ENCODE assay signal across 18 cellular contexts in genomic region chr20:36485286-36485685, GRCh38.
"Had no signal": no experiment of that assay in that cellular context is flagged by ENCODE, and none has a peak within 500 bp of the region (broad histone marks: within the 10 kb centered on the region; RNA-seq: fewer than 3 reads in every experiment).

No MANE protein-coding gene starts in this region.

- H3K9me3 Mint-ChIP-seq: dendritic cell treated with granulocyte-macrophage colony-stimulating factor and Interleukin-4, amounts not matched to agents 40 ng/mL and 50 ng/mL, for 4 days; endodermal cell; naive B cell; nephron had no signal

- H3K27me3 Mint-ChIP-seq: dendritic cell treated with granulocyte-macrophage colony-stimulating factor and Interleukin-4, amounts not matched to agents 40 ng/mL and 50 ng/mL, for 4 days; naive B cell had no signal

- H2AFZ ChIP-seq: hepatocyte, parathyroid adenoma had no signal

- H3K4me1 ChIP-seq: foreskin keratinocyte had no signal

- DNase-seq: endodermal cell; erythroblast; foreskin keratinocyte; head of caudate nucleus; left colon; left ventricle myocardium superior; mesendoderm; naive B cell; sigmoid colon; small intestine; stimulated activated CD4-positive, alpha-beta T cell treated with anti-CD3 and anti-CD28 coated beads, Interleukin-2, amount 100 ng/mL, for 48 hours; stimulated activated naive CD8-positive, alpha-beta T cell treated with anti-CD3 and anti-CD28 coated beads, Interleukin-15, Interleukin-2, amounts not matched to agents 100 U/mL and 50 U/mL, for 24 hours; transverse colon had no signal

- H3K4me3 Mint-ChIP-seq: dendritic cell treated with granulocyte-macrophage colony-stimulating factor and Interleukin-4, amounts not matched to agents 40 ng/mL and 50 ng/mL, for 4 days; endodermal cell; naive B cell; nephron had no signal

- H3K9me3 ChIP-seq: sigmoid colon, transverse colon had no signal

- H3K36me3 ChIP-seq: sigmoid colon, transverse colon had no signal

- H3K4me2 ChIP-seq: hepatocyte had no signal

- H3K36me3 Mint-ChIP-seq: naive B cell had no signal

- H3K4me3 ChIP-seq: hepatocyte, lung, sigmoid colon, transverse colon had no signal

- ATAC-seq: foreskin keratinocyte; left colon; left ventricle myocardium superior; stimulated activated naive CD8-positive, alpha-beta T cell treated with anti-CD3 and anti-CD28 coated beads, Interleukin-15, Interleukin-2, amounts not matched to agents 100 U/mL and 50 U/mL, for 24 hours had no signal

- H3K9ac ChIP-seq: parathyroid adenoma had no signal

- H3K27ac Mint-ChIP-seq: dendritic cell treated with granulocyte-macrophage colony-stimulating factor and Interleukin-4, amounts not matched to agents 40 ng/mL and 50 ng/mL, for 4 days; endodermal cell had no signal

- H3K27ac ChIP-seq: foreskin keratinocyte, hepatocyte, parathyroid adenoma, transverse colon had no signal

- H3K27me3 ChIP-seq: foreskin keratinocyte, hepatocyte, sigmoid colon, transverse colon had no signal
